In genomic region chr6:98695076-98695816, GRCh38 we compare ENCODE assay signal across 1 cellular context.
TF ChIP-seq lines count a peak whose summit lies in the region.

No MANE protein-coding gene starts in this region.

TF ChIP-seq in HepG2, 621 proteins besides CTCF, POLR2A, EP300 and RAD21 (continued from another document):
- TF ChIP-seq ZBTB20 (CRISPR knock-in tag; IDR thresholded peaks at IDR 0.05; ENCODE audit: borderline replicate concordance, low read depth) = no peak
- no peak for TF ChIP-seq ZNF503 (CRISPR knock-in tag; IDR thresholded peaks at IDR 0.05)
- no peak for TF ChIP-seq PRMT3 (CRISPR knock-in tag; IDR thresholded peaks at IDR 0.05; ENCODE audit: borderline replicate concordance, low read depth)
